10 cellular contexts compared by ENCODE assay signal in genomic region chr12:6205144-6205539, GRCh38. TPM values are rescaled to one million over a fixed set of nuclear protein-coding genes. Genes with fewer than 3 reads are reported as not detected.
DNase-seq lines count a peak whose midpoint lies in the region; ATAC-seq, FAIRE-seq and TF ChIP-seq lines count a peak whose summit lies in the region.
"Had no signal": no experiment of that assay in that cellular context is flagged by ENCODE, and none has a peak within 500 bp of the region (broad histone marks: within the 10 kb centered on the region; RNA-seq: fewer than 3 reads in every experiment).

No MANE protein-coding gene starts in this region.

- H3K4me3 Mint-ChIP-seq in HFFc6: no peak overlapping the region
- no peak overlapping the region for H3K4me3 Mint-ChIP-seq in stimulated activated naive CD8-positive, alpha-beta T cell treated with anti-CD3 and anti-CD28 coated beads, Interleukin-15, amount 100 ng/mL, for 72 hours

- peaks cover 14% of the 10 kb centered on the region for H3K4me1 ChIP-seq in IMR-90 (ENCODE audit: control insufficient read depth, insufficient read depth, low read length)
- peaks cover 22 to 25% of the 10 kb centered on the region in 2 donors for H3K4me1 ChIP-seq in kidney (ENCODE audit: control insufficient read depth in 1 of 2, insufficient read depth in 1 of 2, low read depth in 1 of 2, low read length in 2 of 2)
- peaks cover 19 to 88% (median 47%) of the 10 kb centered on the region in 6 donors for H3K4me1 ChIP-seq in spleen

- peak overlapping the region; percentile 49; the same call in 1 of the 2 replicates for H3K14ac ChIP-seq in IMR-90 (replicated peaks; ENCODE audit: low read depth, low read length)

- no peak overlapping the region for H3K27ac Mint-ChIP-seq in HFFc6
- H3K27ac Mint-ChIP-seq in stimulated activated naive CD8-positive, alpha-beta T cell treated with anti-CD3 and anti-CD28 coated beads, Interleukin-15, amount 100 ng/mL, for 72 hours: no peak overlapping the region

- FAIRE-seq in kidney (lab: Jason Lieb, UNC): no peak
- no peak for FAIRE-seq in GM19239 (lab: Jason Lieb, UNC)

- peak overlapping the region; percentile 67 for H3K4ac ChIP-seq in IMR-90 (ENCODE audit: low read depth, low read length)

- in situ Hi-C loops in IMR-90 (cut with MboI; ENCODE audit: low sequenced_read_pairs): loop anchor here (5.0 kb wide), 1 partner anchor 72 kb away; no protein-coding TSS in a partner anchor

- BruUV-seq in IMR-90 (replicated peaks; lab: Mats Ljungman, UMichigan): no TSS peak

- no peaks in the 10 kb centered on the region for H3K27me3 ChIP-seq in IMR-90 (ENCODE audit: control insufficient read depth, insufficient read depth, low read length)
- H3K27me3 ChIP-seq in spleen (replicated peaks in 1 of 7): peaks cover 0 to 41% (median 14%) of the 10 kb centered on the region in 7 donors

- no peak overlapping the region for H2BK5ac ChIP-seq in IMR-90 (ENCODE audit: low read depth, low read length, poor library complexity, severe bottlenecking)

- H3K4me1 Mint-ChIP-seq in HFFc6 (ENCODE audit: low read depth): peaks cover 38% of the 10 kb centered on the region
- H3K4me1 Mint-ChIP-seq in stimulated activated naive CD8-positive, alpha-beta T cell treated with anti-CD3 and anti-CD28 coated beads, Interleukin-15, amount 100 ng/mL, for 72 hours: peaks cover 37% of the 10 kb centered on the region

- no peaks in the 10 kb centered on the region for H3K36me3 ChIP-seq in IMR-90 (ENCODE audit: control insufficient read depth, insufficient read depth, low read length)
- peaks cover 0 to 3% of the 10 kb centered on the region in 2 donors for H3K36me3 ChIP-seq in kidney (ENCODE audit: control insufficient read depth in 1 of 2, insufficient read depth in 2 of 2, low read length in 2 of 2)
- peaks cover 0 to 8% (median 0%) of the 10 kb centered on the region in 6 donors for H3K36me3 ChIP-seq in spleen

- dilution Hi-C loops in IMR-90 (cut with HindIII; ENCODE audit: low sequenced_read_pairs, unreplicated experiment): no loop called here

- H4K5ac ChIP-seq in IMR-90 (ENCODE audit: low read depth, low read length): peak overlapping the region; percentile 23; the same call in 1 of the 2 replicates

- peak overlapping the region in 1 of 2 experiments; percentile 17; a peak in 1 of 4 replicates for H4K8ac ChIP-seq in IMR-90 (ENCODE audit: low read depth in 2 of 2, low read length in 2 of 2)

- no peak overlapping the region for H4K91ac ChIP-seq in IMR-90 (ENCODE audit: insufficient read depth, low read depth, low read length)

- H3K18ac ChIP-seq in IMR-90 (ENCODE audit: low read depth, low read length): peak overlapping the region; percentile 5; the same call in 1 of the 2 replicates

- no peak overlapping the region for H3K56ac ChIP-seq in IMR-90 (ENCODE audit: extremely low read depth, insufficient read depth, low read length)

- peak overlapping the region; percentile 19 for H2AFZ ChIP-seq in IMR-90 (replicated peaks; ENCODE audit: low read length, poor library complexity)

- ATAC-seq in IMR-90 (ENCODE audit: low read depth): no peak
- ATAC-seq in stimulated activated naive CD8-positive, alpha-beta T cell treated with anti-CD3 and anti-CD28 coated beads, Interleukin-15, amount 100 ng/mL, for 72 hours: no peak

- POLR2A ChIA-PET in IMR-90 (lab: Charles Lee; ENCODE audit: unreplicated experiment): no interaction called here

- peak overlapping the region; percentile 42 for H2BK120ac ChIP-seq in IMR-90 (ENCODE audit: low read depth, low read length)

- peaks cover 8% of the 10 kb centered on the region; the same call in 1 of the 2 replicates for H3K27me3 Mint-ChIP-seq in HFFc6 (ENCODE audit: insufficient read depth)
- peaks cover 61% of the 10 kb centered on the region for H3K27me3 Mint-ChIP-seq in stimulated activated naive CD8-positive, alpha-beta T cell treated with anti-CD3 and anti-CD28 coated beads, Interleukin-15, amount 100 ng/mL, for 72 hours

- no peak overlapping the region for H2BK15ac ChIP-seq in IMR-90 (ENCODE audit: low read depth, low read length)

- WGBS in IMR-90 (ENCODE audit: extremely low coverage in 2 of 2, insufficient read length in 1 of 2), 2 experiments: no CpG with 5 or more reads among the region's 8 CpGs
- 40 to 46% (median 44%) methylated on average over 7 to 8 of the region's 8 CpGs for WGBS in spleen, 5 donors

- intact Hi-C loops in IMR-90 (cut with micrococcal nuclease) (no loop called here), kidney (cut with DNase I) (no loop called here), spleen (cut with DNase I; ENCODE audit: low total_unique reads) (no loop called here)

- TF ChIP-seq RAD21 in IMR-90 (IDR thresholded peaks at IDR 0.05; ENCODE audit: low read length): no peak

- peaks cover 17% of the 10 kb centered on the region for H3K9me1 ChIP-seq in IMR-90 (ENCODE audit: insufficient read depth, low read length)

- no peak overlapping the region for H3K4me2 ChIP-seq in IMR-90 (ENCODE audit: low read depth, low read length)

- no peak overlapping the region; the same call in 1 of the 2 replicates for H2AK5ac ChIP-seq in IMR-90 (ENCODE audit: low read depth, low read length)

- H3K9me3 ChIP-seq in IMR-90 (ENCODE audit: control insufficient read depth, insufficient read depth, low read length) (no peaks in the 10 kb centered on the region), kidney (ENCODE audit: control insufficient read depth in 1 of 2, low read length in 2 of 2) (no peaks in the 10 kb centered on the region), spleen (no peaks in the 10 kb centered on the region)

- H3K9me3 Mint-ChIP-seq in HFFc6: no peaks in the 10 kb centered on the region
- no peaks in the 10 kb centered on the region for H3K9me3 Mint-ChIP-seq in stimulated activated naive CD8-positive, alpha-beta T cell treated with anti-CD3 and anti-CD28 coated beads, Interleukin-15, amount 100 ng/mL, for 72 hours

- H3K9ac ChIP-seq in IMR-90 (ENCODE audit: low read depth, low read length): no peak overlapping the region
- peak overlapping the region in 1 of 2 donors; percentile 73 for H3K9ac ChIP-seq in kidney (ENCODE audit: low read length in 2 of 2)

- CTCF ChIA-PET in IMR-90 (lab: Yijun Ruan, JAX): interaction anchor here (0.5 to 2.1 kb wide), 2 partner anchors 52 to 74 kb away, joined by 3 to 6 read pairs; no protein-coding TSS in a partner anchor

- peaks cover 3 to 66% of the 10 kb centered on the region in 2 experiments; a peak in 2 of 4 replicates for H3K79me1 ChIP-seq in IMR-90 (ENCODE audit: low read depth in 1 of 2, low read length in 2 of 2)

- H2AK9ac ChIP-seq in IMR-90 (replicated peaks; ENCODE audit: low read depth, low read length, poor library complexity): peak overlapping the region; percentile 7

- TF ChIP-seq CTCF in IMR-90 (conservative IDR thresholded peaks at IDR 0.05; ENCODE audit: low read depth, low read length) (no peak), kidney (IDR thresholded peaks at IDR 0.05; ENCODE audit: borderline replicate concordance, extremely low read depth, insufficient read depth) (no peak), spleen (IDR thresholded peaks at IDR 0.05 in 8 of 11, conservative IDR thresholded peaks at IDR 0.05 in 3 of 11) (no peak), HFFc6 (IDR thresholded peaks at IDR 0.05) (no peak)

- no peak overlapping the region for H3K23ac ChIP-seq in IMR-90 (ENCODE audit: low read depth, low read length)

- H3K36me3 Mint-ChIP-seq in HFFc6 (ENCODE audit: low read depth): no peaks in the 10 kb centered on the region; the same call in 1 of the 2 replicates

- H3K4me3 ChIP-seq in IMR-90 (ENCODE audit: insufficient read depth, low read depth, low read length): no peak overlapping the region
- no peak overlapping the region for H3K4me3 ChIP-seq in kidney (ENCODE audit: low read length in 2 of 2)
- H3K4me3 ChIP-seq in spleen: no peak overlapping the region

- H4K20me1 ChIP-seq in IMR-90 (ENCODE audit: insufficient read depth, low read length): peaks cover 12% of the 10 kb centered on the region; the same call in 1 of the 2 replicates

- TF ChIP-seq POLR2A in IMR-90 (IDR thresholded peaks at IDR 0.05; ENCODE audit: low read depth, low read length): no peak
- no peak for TF ChIP-seq POLR2A in spleen (IDR thresholded peaks at IDR 0.05)

- H3K27ac ChIP-seq in IMR-90 (ENCODE audit: insufficient read depth, low read length) (no peak overlapping the region), caudate nucleus (ENCODE audit: low read depth, low read length) (peak overlapping the region; percentile 38), kidney (ENCODE audit: low read depth in 2 of 2, low read length in 2 of 2) (peak overlapping the region; percentile 57 to 67), spleen (peak overlapping the region in 7 of 8 donors; percentile 13 to 76 (median 61))

- DNase-seq in IMR-90 (no peak), caudate nucleus (lab: John Stamatoyannopoulos, UW) (peak in 14 of 61 donors; percentile 18 to 51 (median 22)), kidney (no peak), spleen (no peak), GM19239 (ENCODE audit: insufficient read length, low spot score) (no peak), NCI-H1092 (lab: John Stamatoyannopoulos, UW) (no peak), HFFc6 (no peak)
- DNase-seq in stimulated activated naive CD8-positive, alpha-beta T cell treated with anti-CD3 and anti-CD28 coated beads, Interleukin-15, amount 100 ng/mL, for 72 hours: no peak
- DNase-seq: activated CD8-positive, alpha-beta memory T cell treated with anti-CD3 and anti-CD28 coated beads, Interleukin-2, amount 50 U/mL, for 48 hours; Calu3 had no signal

- peak overlapping the region; percentile 35 for H2BK20ac ChIP-seq in IMR-90 (ENCODE audit: low read depth, low read length)

TF ChIP-seq in IMR-90, 13 proteins besides CTCF, POLR2A, EP300 and RAD21 (continues in another document):
- no peak for TF ChIP-seq MXI1 (IDR thresholded peaks at IDR 0.05; ENCODE audit: borderline replicate concordance, low read depth, low read length)
- TF ChIP-seq MAFK (IDR thresholded peaks at IDR 0.05; ENCODE audit: low read depth, low read length): no peak

RNA-seq across cellular contexts. Expression of gene CD9, which starts 4.9 kb away (rescaled TPM):
- total RNA-seq in IMR-90 (2012; rRNA removed): 48.8 and 70.0 TPM in 2 replicates
- 69.1 and 70.9 TPM in 2 replicates for polyA plus RNA-seq in IMR-90 (2012; rRNA removed)
- 50.1 and 55.3 TPM in 2 replicates for polyA plus RNA-seq in IMR-90 (2012; cell fraction: cytosol; rRNA removed)
- 19.2 and 35.5 TPM in 2 replicates for polyA plus RNA-seq in IMR-90 (2012; cell fraction: nucleus; rRNA removed; ENCODE audit: low replicate concordance)
- total RNA-seq in kidney: 421 TPM
- 301 TPM for polyA plus RNA-seq in kidney (ENCODE audit: insufficient read depth, low read depth, low replicate concordance)
- 100 to 1,000 TPM in 1 of 7 donors, 10 to 100 TPM in 6; 50.0 to 113 (median 75.7) TPM for total RNA-seq in spleen
- 10 to 100 TPM; 16.2 to 87.4 (median 50.6) TPM for polyA plus RNA-seq in spleen
- total RNA-seq in HFFc6 (2021; fragmentation: NEBNext Ultra II Directional; extraction: Animal tissue kit (Norgen Biotek cat#: 25700)): 10 to 100 TPM; 43.2 to 72.6 (median 46.4) TPM
